ENCODE assay signal across 9 cellular contexts in genomic region chr17:21288581-21289017, GRCh38. TPM values are rescaled to one million over a fixed set of nuclear protein-coding genes. Genes with fewer than 3 reads are reported as not detected.
A peak's percentile ranks its signal among the peaks of the same experiment; 100 is the strongest.
DNase-seq lines count a peak whose midpoint lies in the region; ATAC-seq, FAIRE-seq and TF ChIP-seq lines count a peak whose summit lies in the region.
"Had no signal": no experiment of that assay in that cellular context is flagged by ENCODE, and none has a peak within 500 bp of the region (broad histone marks: within the 10 kb centered on the region; RNA-seq: fewer than 3 reads in every experiment).

No MANE protein-coding gene starts in this region.

- intact Hi-C loops in CD8-positive, alpha-beta T cell (cut with DNase I, micrococcal nuclease), result loop anchor here (1.0 to 5.0 kb wide), 8 partner anchors 8 to 264 kb away; partner anchors contain the start of genes NATD1 (in 2 of the 2) and DHRS7B (in 1 of the 2)
- intact Hi-C loops in PC-9 (cut with micrococcal nuclease; ENCODE audit: unreplicated experiment), result loop anchor here (1.0 to 5.0 kb wide), 3 partner anchors 36 to 161 kb away; partner anchors contain the start of genes DHRS7B, NATD1 and TMEM11
- intact Hi-C loops in endothelial cell of umbilical vein (cut with micrococcal nuclease), result loop anchor here (1.0 kb wide), 1 partner anchor 35 kb away; the partner anchor contains the start of gene NATD1

- H2AFZ ChIP-seq in PC-9 (no peak overlapping the region), endothelial cell of umbilical vein (ENCODE audit: low read depth, low read length) (no peak overlapping the region)

- H3K4me3 Mint-ChIP-seq in CD8-positive, alpha-beta T cell, result peak overlapping the region; percentile 94
- H3K4me3 Mint-ChIP-seq in stimulated activated effector memory CD8-positive, alpha-beta T cell treated with anti-CD3 and anti-CD28 coated beads, Interleukin-12 subunit alpha, Interleukin-12 subunit beta, amount 100 ng/mL, for 72 hours, result peak overlapping the region; percentile 99
- H3K4me3 Mint-ChIP-seq: neural crest cell had no signal

- H3F3A ChIP-seq in PC-9 (ENCODE audit: insufficient read depth, low read depth), result peaks cover 31% of the 10 kb centered on the region

- H3K4me2 ChIP-seq in PC-9 (peak overlapping the region; percentile 97), endothelial cell of umbilical vein (ENCODE audit: insufficient read depth, low read length) (peak overlapping the region; percentile 20)

- peaks cover 2% of the 10 kb centered on the region for H3K9me3 Mint-ChIP-seq in CD8-positive, alpha-beta T cell
- no peaks in the 10 kb centered on the region for H3K9me3 Mint-ChIP-seq in stimulated activated effector memory CD8-positive, alpha-beta T cell treated with anti-CD3 and anti-CD28 coated beads, Interleukin-12 subunit alpha, Interleukin-12 subunit beta, amount 100 ng/mL, for 72 hours
- H3K9me3 Mint-ChIP-seq: neural crest cell had no signal

- no peaks in the 10 kb centered on the region for H3K27me3 ChIP-seq in CD8-positive, alpha-beta T cell (ENCODE audit: insufficient read depth, low read length)
- H3K27me3 ChIP-seq in PC-9 (ENCODE audit: insufficient read depth, low read depth) (no peaks in the 10 kb centered on the region), endothelial cell of umbilical vein (ENCODE audit: control insufficient read depth in 2 of 2, insufficient read depth in 2 of 2, low read length in 2 of 2) (no peaks in the 10 kb centered on the region)

- no peaks in the 10 kb centered on the region for H3K9me2 ChIP-seq in PC-9 (ENCODE audit: insufficient read depth)

- H3K4me3 ChIP-seq in CD8-positive, alpha-beta T cell (ENCODE audit: low read depth, low read length), result peak overlapping the region; percentile 78
- H3K4me3 ChIP-seq in PC-9 (peak overlapping the region; percentile 43; the same call in 1 of the 2 replicates), endothelial cell of umbilical vein (replicated peaks in 1 of 3; ENCODE audit: insufficient read depth in 1 of 3, low read depth in 1 of 3, low read length in 3 of 3) (no peak overlapping the region)

- peak in 1 of 7 experiments; percentile 43 for DNase-seq in CD8-positive, alpha-beta T cell
- no peak for DNase-seq in PC-9
- DNase-seq in endothelial cell of umbilical vein (ENCODE audit: low read depth, low spot score), result no peak
- DNase-seq in stimulated activated effector memory CD8-positive, alpha-beta T cell treated with anti-CD3 and anti-CD28 coated beads, Interleukin-12 subunit alpha, Interleukin-12 subunit beta, amount 100 ng/mL, for 72 hours (ENCODE audit: low spot score in 2 of 2), result peak; percentile 27 to 64
- DNase-seq in globus pallidus (ENCODE audit: low spot score), result no peak
- DNase-seq in NCI-H146 treated with DMSO at 0.1 percent for 48 hours (lab: John Stamatoyannopoulos, UW; ENCODE audit: unreplicated experiment), result no peak
- no peak for DNase-seq in GDM1 (lab: John Stamatoyannopoulos, UW)

- FAIRE-seq in endothelial cell of umbilical vein (lab: Jason Lieb, UNC), result no peak

- H3K27ac ChIP-seq in CD8-positive, alpha-beta T cell (ENCODE audit: low read depth, low read length), result peak overlapping the region; percentile 56
- H3K27ac ChIP-seq in PC-9, result peak overlapping the region; percentile 68
- peak overlapping the region; percentile 99 for H3K27ac ChIP-seq in endothelial cell of umbilical vein (ENCODE audit: insufficient read depth, low read depth, low read length)

- BruUV-seq in PC-9 (replicated peaks; lab: Mats Ljungman, UMichigan), result no TSS peak
- BruUV-seq in endothelial cell of umbilical vein (replicated peaks; lab: Mats Ljungman, UMichigan), result no TSS peak

- TF ChIP-seq POLR2A in endothelial cell of umbilical vein (IDR thresholded peaks at IDR 0.05; ENCODE audit: low read depth, low read length), result no peak

- dilution Hi-C loops in endothelial cell of umbilical vein (cut with MboI; ENCODE audit: extremely low pct_ligation_motif_present, low sequenced_read_pairs), result no loop called here

- H3K36me3 Mint-ChIP-seq in CD8-positive, alpha-beta T cell, result peaks cover 22% of the 10 kb centered on the region
- H3K36me3 Mint-ChIP-seq in stimulated activated effector memory CD8-positive, alpha-beta T cell treated with anti-CD3 and anti-CD28 coated beads, Interleukin-12 subunit alpha, Interleukin-12 subunit beta, amount 100 ng/mL, for 72 hours, result peaks cover 71% of the 10 kb centered on the region

- H3K27me3 Mint-ChIP-seq in CD8-positive, alpha-beta T cell (ENCODE audit: low read depth), result no peaks in the 10 kb centered on the region

- peak overlapping the region; percentile 96 for H3K27ac Mint-ChIP-seq in CD8-positive, alpha-beta T cell
- H3K27ac Mint-ChIP-seq in stimulated activated effector memory CD8-positive, alpha-beta T cell treated with anti-CD3 and anti-CD28 coated beads, Interleukin-12 subunit alpha, Interleukin-12 subunit beta, amount 100 ng/mL, for 72 hours, result peak overlapping the region; percentile 89

- H3K9me3 ChIP-seq in CD8-positive, alpha-beta T cell (ENCODE audit: low read length), result no peaks in the 10 kb centered on the region
- no peaks in the 10 kb centered on the region for H3K9me3 ChIP-seq in PC-9 (ENCODE audit: insufficient read depth, low read depth)
- H3K9me3 ChIP-seq in endothelial cell of umbilical vein (replicated peaks; ENCODE audit: control insufficient read depth, insufficient read depth, low read length), result no peaks in the 10 kb centered on the region

- POLR2A ChIA-PET in CD8-positive, alpha-beta T cell (lab: Charles Lee), result interaction anchor here (0.9 to 1.7 kb wide), 4 partner anchors 7 to 245 kb away, joined by 4 to 6 read pairs (median 5); partner anchors contain the start of genes TMEM11 and USP22
- POLR2A ChIA-PET in PC-9 (lab: Charles Lee; ENCODE audit: unreplicated experiment), result no interaction called here
- POLR2A ChIA-PET in endothelial cell of umbilical vein (lab: Charles Lee), result interaction anchor here (0.7 kb wide), 1 partner anchor 18 kb away, joined by 3 read pairs; no protein-coding TSS in a partner anchor

- peaks cover 40% of the 10 kb centered on the region for H3K4me1 ChIP-seq in CD8-positive, alpha-beta T cell (ENCODE audit: insufficient read depth, low read length)
- peaks cover 28% of the 10 kb centered on the region for H3K4me1 ChIP-seq in PC-9 (replicated peaks; ENCODE audit: insufficient read depth)
- H3K4me1 ChIP-seq in endothelial cell of umbilical vein (ENCODE audit: control insufficient read depth, extremely low read depth, insufficient read depth, low read length), result peaks cover 39% of the 10 kb centered on the region

- no peak for TF ChIP-seq CTCF in CD8-positive, alpha-beta T cell (IDR thresholded peaks at IDR 0.05)
- no peak for TF ChIP-seq CTCF in PC-9 (conservative IDR thresholded peaks at IDR 0.05)
- TF ChIP-seq CTCF in endothelial cell of umbilical vein (IDR thresholded peaks at IDR 0.05; ENCODE audit: extremely low read depth in 1 of 2, insufficient read depth in 1 of 2, low read depth in 1 of 2, low read length in 2 of 2), result no peak

- H3K9ac ChIP-seq in endothelial cell of umbilical vein (replicated peaks; ENCODE audit: extremely low read depth, insufficient read depth, low read length), result peak overlapping the region; percentile 44

- peaks cover 80% of the 10 kb centered on the region for H3K79me2 ChIP-seq in PC-9 (ENCODE audit: low read depth)
- H3K79me2 ChIP-seq in endothelial cell of umbilical vein (ENCODE audit: control insufficient read depth, insufficient read depth, low read length), result peaks cover 62% of the 10 kb centered on the region

- H4K20me1 ChIP-seq in PC-9 (ENCODE audit: insufficient read depth) (peaks cover 34% of the 10 kb centered on the region), endothelial cell of umbilical vein (replicated peaks; ENCODE audit: control insufficient read depth, extremely low read depth, insufficient read depth, low read length) (no peaks in the 10 kb centered on the region)

- no peak for ATAC-seq in CD8-positive, alpha-beta T cell
- peak; percentile 15 for ATAC-seq in GM19463 (IDR thresholded peaks at IDR 0.05; ENCODE audit: unreplicated experiment)
- ATAC-seq in stimulated activated effector memory CD8-positive, alpha-beta T cell treated with anti-CD3 and anti-CD28 coated beads, Interleukin-12 subunit alpha, Interleukin-12 subunit beta, amount 100 ng/mL, for 72 hours, result peak; percentile 16

- CTCF ChIA-PET in CD8-positive, alpha-beta T cell (lab: Charles Lee), result interaction anchor here (1.0 to 5.6 kb wide), 2 partner anchors 11 to 169 kb away, joined by 3 to 41 read pairs; no protein-coding TSS in a partner anchor
- CTCF ChIA-PET in PC-9 (lab: Charles Lee) (no interaction called here), endothelial cell of umbilical vein (lab: Charles Lee) (interaction anchor here (1.0 to 3.9 kb wide), 6 partner anchors 8 to 224 kb away, joined by 3 to 39 read pairs (median 10); no protein-coding TSS in a partner anchor)

- H3K9me1 ChIP-seq in endothelial cell of umbilical vein (replicated peaks; ENCODE audit: control insufficient read depth, extremely low read depth, insufficient read depth, low read length), result no peaks in the 10 kb centered on the region

- H3K4me1 Mint-ChIP-seq in CD8-positive, alpha-beta T cell (ENCODE audit: low read depth), result peaks cover 51% of the 10 kb centered on the region
- H3K4me1 Mint-ChIP-seq in stimulated activated effector memory CD8-positive, alpha-beta T cell treated with anti-CD3 and anti-CD28 coated beads, Interleukin-12 subunit alpha, Interleukin-12 subunit beta, amount 100 ng/mL, for 72 hours, result peaks cover 75% of the 10 kb centered on the region

- no peaks in the 10 kb centered on the region for H3K36me3 ChIP-seq in CD8-positive, alpha-beta T cell (ENCODE audit: insufficient read depth, low read length)
- H3K36me3 ChIP-seq in PC-9 (ENCODE audit: low read depth), result no peaks in the 10 kb centered on the region
- H3K36me3 ChIP-seq in endothelial cell of umbilical vein (ENCODE audit: control insufficient read depth in 2 of 2, extremely low read depth in 1 of 2, insufficient read depth in 2 of 2, low read length in 2 of 2), result no peaks in the 10 kb centered on the region

RNA-seq across cellular contexts. Expression of gene MAP2K3, which starts 4.1 kb away (rescaled TPM):
- total RNA-seq in CD8-positive, alpha-beta T cell, result 10 to 100 TPM; 59.9 to 63.8 TPM
- 89.2 and 98.1 TPM in 2 replicates for total RNA-seq in PC-9 (2021)
- 33.2 and 36.3 TPM in 2 replicates for total RNA-seq in endothelial cell of umbilical vein
- polyA plus RNA-seq in endothelial cell of umbilical vein, result 13.5 and 15.3 TPM in 2 replicates
- 18.8 and 18.9 TPM in 2 replicates for polyA plus RNA-seq in endothelial cell of umbilical vein (2011; cell fraction: cytosol; rRNA removed)
- 17.6 and 18.2 TPM in 2 replicates for polyA plus RNA-seq in endothelial cell of umbilical vein (2011; cell fraction: nucleus; rRNA removed)
- polyA plus RNA-seq in endothelial cell of umbilical vein (2012), result 34.8 and 38.0 TPM in 2 replicates
- polyA minus RNA-seq in endothelial cell of umbilical vein, result 9.7 and 9.8 TPM in 2 replicates
- polyA minus RNA-seq in endothelial cell of umbilical vein (2011; cell fraction: cytosol; rRNA and poly(A)+ RNA removed), result 15.7 TPM
- 9.1 and 15.9 TPM in 2 replicates for polyA minus RNA-seq in endothelial cell of umbilical vein (2011; cell fraction: nucleus; rRNA and poly(A)+ RNA removed)

RNA-seq across cellular contexts. Expression of gene NATD1, which starts 35.4 kb away (rescaled TPM):
- total RNA-seq in CD8-positive, alpha-beta T cell, result 1 to 10 TPM; 6.3 to 6.6 TPM
- 5.3 and 5.4 TPM in 2 replicates for total RNA-seq in PC-9 (2021)
- 7.2 and 8.1 TPM in 2 replicates for total RNA-seq in endothelial cell of umbilical vein
- polyA plus RNA-seq in endothelial cell of umbilical vein, result 6.9 and 7.0 TPM in 2 replicates
- 6.2 and 7.6 TPM in 2 replicates for polyA plus RNA-seq in endothelial cell of umbilical vein (2011; cell fraction: cytosol; rRNA removed)
- 4.6 and 5.3 TPM in 2 replicates for polyA plus RNA-seq in endothelial cell of umbilical vein (2011; cell fraction: nucleus; rRNA removed)
- polyA plus RNA-seq in endothelial cell of umbilical vein (2012), result 4.0 and 7.0 TPM in 2 replicates
- polyA minus RNA-seq in endothelial cell of umbilical vein, result 6.2 and 6.7 TPM in 2 replicates
- polyA minus RNA-seq in endothelial cell of umbilical vein (2011; cell fraction: cytosol; rRNA and poly(A)+ RNA removed), result 1.5 TPM
- polyA minus RNA-seq in endothelial cell of umbilical vein (2011; cell fraction: nucleus; rRNA and poly(A)+ RNA removed), result 2.9 and 4.6 TPM in 2 replicates

Comparison
In these comparisons a context has a peak if more than half of its experiments do, and no peak if none do; other contexts are left out.
1. DNase-seq: peak in stimulated activated effector memory CD8-positive, alpha-beta T cell treated with anti-CD3 and anti-CD28 coated beads, Interleukin-12 subunit alpha, Interleukin-12 subunit beta, amount 100 ng/mL, for 72 hours (2 of 2); none in PC-9 (0 of 2), endothelial cell of umbilical vein (single experiment), globus pallidus (single experiment), NCI-H146 treated with DMSO at 0.1 percent for 48 hours (single experiment) and GDM1 (single experiment).
2. H3K4me3 ChIP-seq: peak in CD8-positive, alpha-beta T cell (single experiment) and PC-9 (single experiment); none in endothelial cell of umbilical vein (0 of 3).
3. Peak in every context shown above with its lines, with median percentiles within 50 percentile points of each other: H3K27ac ChIP-seq.